Comparison of ENCODE assay signal across 8 cellular contexts in the genomic region with DNA sequence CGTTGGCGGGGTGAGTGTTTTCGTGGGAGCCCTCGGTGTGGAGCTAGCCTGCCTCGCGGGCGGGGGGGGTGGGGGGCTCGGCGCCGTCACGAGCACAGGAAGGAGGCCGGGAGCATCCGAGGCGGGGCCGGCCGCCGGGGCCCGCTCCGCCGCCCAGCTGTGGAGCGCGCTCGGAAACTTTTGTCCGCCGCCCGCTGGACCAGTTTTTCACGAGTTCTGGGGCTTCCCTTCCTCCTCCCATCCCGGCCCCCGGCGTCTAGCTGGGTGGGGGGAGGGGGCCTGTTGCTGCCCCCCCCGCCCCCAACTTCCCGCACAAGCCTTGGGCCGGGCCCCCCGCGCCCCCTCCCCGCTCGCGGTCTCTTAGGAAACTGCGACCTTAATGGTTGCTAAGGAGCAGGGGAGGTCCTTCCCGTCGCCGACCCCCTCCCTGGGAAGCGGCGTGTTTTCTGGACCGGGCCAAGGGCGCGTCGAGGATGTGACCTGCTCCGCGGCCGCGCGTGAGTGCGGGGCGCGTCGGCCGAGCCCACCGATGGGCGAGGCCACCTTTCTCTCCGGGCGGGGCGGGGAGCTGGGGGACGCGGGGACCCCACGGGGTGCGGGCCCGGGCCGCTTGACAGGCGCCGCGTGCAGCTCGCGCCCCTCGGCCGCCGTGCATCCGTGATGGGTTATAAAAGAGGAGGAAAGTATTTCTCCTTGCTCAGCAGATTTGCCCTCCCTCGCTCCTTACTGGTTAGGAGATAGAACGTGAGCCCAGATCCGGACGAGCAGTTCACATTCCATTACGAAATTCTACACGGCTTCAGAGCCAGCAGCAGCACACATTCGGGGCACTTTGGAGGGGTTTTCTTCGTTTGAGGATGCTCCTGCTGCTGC. TPM values are rescaled to one million over a fixed set of nuclear protein-coding genes. Genes with fewer than 3 reads are reported as not detected.
DNase-seq lines count a peak whose midpoint lies in the region; ATAC-seq, FAIRE-seq and TF ChIP-seq lines count a peak whose summit lies in the region.

No MANE protein-coding gene starts in this region.

- no peak overlapping the region for H2BK120ac ChIP-seq in H1 (replicated peaks; ENCODE audit: low read depth, low read length)
- H2BK120ac ChIP-seq in mesendoderm (ENCODE audit: low read depth, low read length): peak overlapping the region; percentile 88

- CTCF ChIA-PET in H1 (lab: Charles Lee; ENCODE audit: partially characterized antibody): interaction anchor here (0.6 to 1.4 kb wide), 3 partner anchors 49 to 385 kb away, joined by 3 read pairs; no protein-coding TSS in a partner anchor

- H3K79me1 ChIP-seq in H1 (ENCODE audit: low read depth, low read length): peaks cover 5% of the 10 kb centered on the region
- peaks cover 13% of the 10 kb centered on the region for H3K79me1 ChIP-seq in mesendoderm (ENCODE audit: low read length)

- H3K36me3 ChIP-seq in H1 (ENCODE audit: control insufficient read depth in 2 of 4, insufficient read depth in 4 of 4, low read length in 3 of 4): no peaks in the 10 kb centered on the region
- H3K36me3 ChIP-seq in mesendoderm (ENCODE audit: control insufficient read depth, insufficient read depth, low read length): no peaks in the 10 kb centered on the region

- WGBS in H1 (ENCODE audit: extremely low coverage in 1 of 2, insufficient coverage in 1 of 2, insufficient read length in 1 of 2, insufficient replicate concordance in 2 of 2, low coverage in 1 of 2, low lambda C conversion rate in 2 of 2, missing lambda C conversion rate in 1 of 2), 2 experiments: 1% methylated on average over 23 of the region's 86 CpGs; no CpG with 5 or more reads in 1 of the 2 experiments
- WGBS in mesendoderm (ENCODE audit: extremely low coverage, insufficient coverage, low lambda C conversion rate): no CpG with 5 or more reads among the region's 86 CpGs

- no peaks in the 10 kb centered on the region for H3K9me3 ChIP-seq in H1 (ENCODE audit: insufficient read depth in 2 of 2, low read depth in 1 of 2, low read length in 1 of 2)

- H3K14ac ChIP-seq in H1 (ENCODE audit: insufficient read length): no peak overlapping the region

- no peak overlapping the region for H4K91ac ChIP-seq in H1 (replicated peaks; ENCODE audit: insufficient read length, low read length)

- TF ChIP-seq POLR2A in H1 (IDR thresholded peaks at IDR 0.05; ENCODE audit: control extremely low read depth in 1 of 2, low read depth in 2 of 2, low read length in 2 of 2): no peak

- TF ChIP-seq EP300 in H1 (IDR thresholded peaks at IDR 0.05; ENCODE audit: borderline replicate concordance in 1 of 2, low read depth in 2 of 2, low read length in 2 of 2): no peak

- H2AK5ac ChIP-seq in H1 (ENCODE audit: low read depth, low read length) (no peak overlapping the region), mesendoderm (ENCODE audit: low read length) (no peak overlapping the region)

- peak overlapping the region in 2 of 4 experiments; percentile 75 to 80; a peak in 1 of 7 replicates for H3K9ac ChIP-seq in H1 (replicated peaks in 1 of 4; ENCODE audit: extremely low read depth in 1 of 4, low read depth in 3 of 4, low read length in 3 of 4)
- H3K9ac ChIP-seq in mesendoderm (ENCODE audit: low read length): peak overlapping the region; percentile 96

- no peak for TF ChIP-seq RAD21 in H1 (IDR thresholded peaks at IDR 0.05 in 1 of 2, conservative IDR thresholded peaks at IDR 0.05 in 1 of 2; ENCODE audit: low read depth in 2 of 2, low read length in 2 of 2)

- H3K23me2 ChIP-seq in H1 (ENCODE audit: low read depth, low read length): peaks cover 7% of the 10 kb centered on the region; the same call in 1 of the 2 replicates

- peak; percentile 8 for ATAC-seq in stimulated activated naive CD8-positive, alpha-beta T cell treated with anti-CD3 and anti-CD28 coated beads, Interleukin-15, Interleukin-2, amounts not matched to agents 100 U/mL and 50 U/mL, for 24 hours
- no peak for ATAC-seq in HG02852 (IDR thresholded peaks at IDR 0.05; ENCODE audit: unreplicated experiment)

- H3K4me3 ChIP-seq in H1 (ENCODE audit: extremely low read depth in 1 of 4, insufficient read depth in 2 of 4, low read depth in 3 of 4, low read length in 4 of 4) (peak overlapping the region; percentile 88 to 100 (median 96)), mesendoderm (ENCODE audit: low read length) (peak overlapping the region; percentile 79)

- H3K27ac ChIP-seq in H1 (ENCODE audit: low read depth, low read length) (no peak overlapping the region), mesendoderm (ENCODE audit: low read depth, low read length) (peak overlapping the region; percentile 68)

- H3K27me3 ChIP-seq in H1 (replicated peaks in 1 of 4; ENCODE audit: control insufficient read depth in 3 of 4, extremely low read depth in 1 of 4, insufficient read depth in 3 of 4, low read length in 3 of 4) (peaks cover 0 to 27% (median 12%) of the 10 kb centered on the region in 4 experiments; a peak in 6 of 7 replicates), mesendoderm (ENCODE audit: insufficient read depth, low read length, poor library complexity) (no peaks in the 10 kb centered on the region)

- no peak for TF ChIP-seq CTCF in H1 (IDR thresholded peaks at IDR 0.05; ENCODE audit: control extremely low read depth in 1 of 3, insufficient read depth in 1 of 3, low read depth in 1 of 3, low read length in 3 of 3)

- H3K79me2 ChIP-seq in H1 (ENCODE audit: control insufficient read depth in 1 of 2, insufficient read depth in 2 of 2, low read length in 2 of 2) (peaks cover 5 to 48% of the 10 kb centered on the region in 2 experiments; a peak in 3 of 4 replicates), mesendoderm (ENCODE audit: control insufficient read depth, insufficient read depth, low read length) (peaks cover 32% of the 10 kb centered on the region)

- H4K5ac ChIP-seq in H1 (ENCODE audit: insufficient read length, low read depth, low read length) (no peak overlapping the region), mesendoderm (ENCODE audit: low read length) (no peak overlapping the region)

- H2BK5ac ChIP-seq in H1 (ENCODE audit: low read depth, low read length): no peak overlapping the region
- H2BK5ac ChIP-seq in mesendoderm (ENCODE audit: low read length): no peak overlapping the region

- H2AFZ ChIP-seq in H1 (ENCODE audit: low read length): no peak overlapping the region

- POLR2A ChIA-PET in H1 (lab: Charles Lee; ENCODE audit: partially characterized antibody): interaction anchor here (1.4 to 2.7 kb wide), 2 partner anchors 10 to 31 kb away, joined by 4 to 9 read pairs; no protein-coding TSS in a partner anchor

- peak; percentile 33 for DNase-seq in NCI-H146 (lab: John Stamatoyannopoulos, UW)
- no peak for DNase-seq in NCI-H146 treated with DMSO at 0.1 percent for 48 hours (lab: John Stamatoyannopoulos, UW; ENCODE audit: unreplicated experiment)
- peak; percentile 11 for DNase-seq in NCI-H2171 (lab: John Stamatoyannopoulos, UW)
- DNase-seq in activated CD4-positive, alpha-beta T cell treated with anti-CD3 and anti-CD28 coated beads, Interleukin-2, amount 50 U/mL, for 48 hours: peak; percentile 45 to 51
- DNase-seq in H1 (ENCODE audit: low read depth in 1 of 2, low spot score in 2 of 2): no peak
- DNase-seq in mesendoderm: peak; percentile 57
- peak; percentile 57 for DNase-seq in stimulated activated naive CD8-positive, alpha-beta T cell treated with anti-CD3 and anti-CD28 coated beads, Interleukin-15, Interleukin-2, amounts not matched to agents 100 U/mL and 50 U/mL, for 24 hours

- no peak overlapping the region for H2BK20ac ChIP-seq in H1 (ENCODE audit: low read length)

- H2BK15ac ChIP-seq in H1 (ENCODE audit: low read length): no peak overlapping the region
- peak overlapping the region; percentile 86 for H2BK15ac ChIP-seq in mesendoderm (replicated peaks; ENCODE audit: low read depth)

- no peak overlapping the region for H3K23ac ChIP-seq in H1 (ENCODE audit: insufficient read length)
- H3K23ac ChIP-seq in mesendoderm (ENCODE audit: low read length): no peak overlapping the region

- H3K4me1 ChIP-seq in H1 (replicated peaks in 1 of 4; ENCODE audit: control insufficient read depth in 3 of 4, insufficient read depth in 4 of 4, low read length in 3 of 4) (peaks cover 7 to 18% (median 11%) of the 10 kb centered on the region in 4 experiments), mesendoderm (ENCODE audit: control insufficient read depth, low read depth, low read length) (peaks cover 15% of the 10 kb centered on the region)

- H3K18ac ChIP-seq in H1 (ENCODE audit: extremely low read depth, low read length) (peak overlapping the region; percentile 53; the same call in 1 of the 2 replicates), mesendoderm (ENCODE audit: low read length) (peak overlapping the region; percentile 92)

- H4K20me1 ChIP-seq in H1 (replicated peaks in 1 of 2; ENCODE audit: control insufficient read depth in 1 of 2, insufficient read depth in 2 of 2, low read length in 2 of 2): peaks cover 16 to 25% of the 10 kb centered on the region in 2 experiments

- no peak overlapping the region for H2BK12ac ChIP-seq in H1 (ENCODE audit: low read depth, low read length)

- H3K56ac ChIP-seq in H1 (replicated peaks; ENCODE audit: insufficient read length, low read depth, low read length) (no peak overlapping the region), mesendoderm (ENCODE audit: low read length) (peak overlapping the region; percentile 99)

- FAIRE-seq in H1 (lab: Jason Lieb, UNC): no peak

- peak overlapping the region; percentile 73 to 96 for H3K4me2 ChIP-seq in H1 (ENCODE audit: insufficient read depth in 1 of 2, low read depth in 2 of 2, low read length in 2 of 2)
- peak overlapping the region; percentile 40 for H3K4me2 ChIP-seq in mesendoderm (ENCODE audit: low read length)

- H4K8ac ChIP-seq in H1 (ENCODE audit: extremely low read depth, insufficient read depth, low read length) (peak overlapping the region; percentile 14), mesendoderm (ENCODE audit: low read depth, low read length) (peak overlapping the region; percentile 87)

- H3K4ac ChIP-seq in H1 (replicated peaks; ENCODE audit: insufficient read length, low read depth, low read length) (no peak overlapping the region), mesendoderm (ENCODE audit: low read depth, low read length) (peak overlapping the region; percentile 93)

TF ChIP-seq in H1, 55 proteins besides CTCF, POLR2A, EP300 and RAD21 (continues in another document):
- TF ChIP-seq SP1 (IDR thresholded peaks at IDR 0.05; ENCODE audit: low read depth, low read length) (no peak), TEAD4 (IDR thresholded peaks at IDR 0.05; ENCODE audit: low read depth, low read length) (no peak)

RNA-seq across cellular contexts. Expression of a gene that starts 1.4 kb away (rescaled TPM):
- total RNA-seq in H1 (2021; fragmentation: NEBNext Ultra II Directional; extraction: Animal tissue kit (Norgen Biotek cat#: 25700)): 30.9 and 34.7 TPM in 2 replicates
- 3.9 and 5.6 TPM in 2 replicates for polyA plus RNA-seq in H1 (2011; rRNA removed)
- 3.5 TPM for polyA plus RNA-seq in H1 (2011; cell fraction: cytosol; rRNA removed)
- 13.6 TPM for polyA plus RNA-seq in H1 (2011; cell fraction: nucleus; rRNA removed)
- 11.3 to 15.9 TPM (median 12.9 TPM) in 4 replicates for polyA plus RNA-seq in H1 (2012, experiment 1 of 2)
- polyA plus RNA-seq in H1 (2012, experiment 2 of 2): 5.0 TPM
- polyA plus RNA-seq in H1 (2013, experiment 1 of 2): 10.9 TPM
- 10.1 TPM for polyA plus RNA-seq in H1 (2013, experiment 2 of 2)
- 19.3 and 22.7 TPM in 2 replicates for polyA minus RNA-seq in H1 (2011; rRNA and poly(A)+ RNA removed)
- polyA minus RNA-seq in H1 (2011; cell fraction: cytosol; rRNA and poly(A)+ RNA removed): 17.1 TPM
- polyA minus RNA-seq in H1 (2011; cell fraction: nucleus; rRNA and poly(A)+ RNA removed): 21.1 TPM
- polyA plus RNA-seq in mesendoderm (2013, experiment 1 of 2): 12.6 TPM
- polyA plus RNA-seq in mesendoderm (2013, experiment 2 of 2): 12.0 TPM

Comparison
In these comparisons a context has a peak if more than half of its experiments do, and no peak if none do; other contexts are left out.
1. DNase-seq: peak in NCI-H146 (single experiment), NCI-H2171 (single experiment), activated CD4-positive, alpha-beta T cell treated with anti-CD3 and anti-CD28 coated beads, Interleukin-2, amount 50 U/mL, for 48 hours (2 of 2), mesendoderm (single experiment) and stimulated activated naive CD8-positive, alpha-beta T cell treated with anti-CD3 and anti-CD28 coated beads, Interleukin-15, Interleukin-2, amounts not matched to agents 100 U/mL and 50 U/mL, for 24 hours (single experiment); none in NCI-H146 treated with DMSO at 0.1 percent for 48 hours (single experiment) and H1 (0 of 2).